ENCODE assay signal across 8 cellular contexts in genomic region chr16:89093602-89094251, GRCh38. TPM values are rescaled to one million over a fixed set of nuclear protein-coding genes. Genes with fewer than 3 reads are reported as not detected.
A peak's percentile ranks its signal among the peaks of the same experiment; 100 is the strongest.
DNase-seq lines count a peak whose midpoint lies in the region; ATAC-seq and TF ChIP-seq lines count a peak whose summit lies in the region.

ACSF3 (plus strand) TSS chr16:89093852; CDS start chr16:89100682, 6,830 bp downstream.

- DNase-seq in AG09319 (ENCODE audit: extremely low read depth, low read depth) (peak; percentile 5), LNCaP clone FGC (ENCODE audit: low read depth) (no peak), coronary artery (ENCODE audit: low spot score) (no peak), left lobe of liver (ENCODE audit: low spot score) (peak; percentile 70), NCI-H1694 (lab: John Stamatoyannopoulos, UW) (no peak)
- peak; percentile 57 to 67 for DNase-seq in activated CD4-positive, alpha-beta T cell treated with anti-CD3 and anti-CD28 coated beads for 4 hours
- DNase-seq in stimulated activated CD4-positive, alpha-beta T cell treated with anti-CD3 and anti-CD28 coated beads, Interleukin-1b, Interleukin-23, amount 100 ng/mL, for 48 hours = peak; percentile 69

- H3K4me3 ChIP-seq in LNCaP clone FGC (ENCODE audit: low read depth, low read length) = peak within 1 kb of the TSS; percentile 95
- H3K4me3 ChIP-seq in coronary artery = peak within 1 kb of the TSS; percentile 86

- TF ChIP-seq CTCF in AG09319 (IDR thresholded peaks at IDR 0.05; ENCODE audit: low read depth, low read length) (no peak), LNCaP clone FGC (IDR thresholded peaks at IDR 0.05; ENCODE audit: control insufficient read depth, extremely low read depth, insufficient read depth) (no peak), coronary artery (IDR thresholded peaks at IDR 0.05) (no peak)

- peak within 1 kb of the TSS; percentile 58 to 78 for H3K27ac ChIP-seq in coronary artery

- ATAC-seq in GM19035 (IDR thresholded peaks at IDR 0.05; ENCODE audit: unreplicated experiment) = peak; percentile 59
- peak; percentile 93 for ATAC-seq in left lobe of liver

RNA-seq across cellular contexts. Expression of gene ACSF3, which starts in this region (rescaled TPM):
- 25.5 TPM for total RNA-seq in left lobe of liver

Comparison
In these comparisons a context has a peak if more than half of its experiments do, and no peak if none do; other contexts are left out.
1. DNase-seq: peak in AG09319 (single experiment), activated CD4-positive, alpha-beta T cell treated with anti-CD3 and anti-CD28 coated beads for 4 hours (2 of 2), left lobe of liver (single experiment) and stimulated activated CD4-positive, alpha-beta T cell treated with anti-CD3 and anti-CD28 coated beads, Interleukin-1b, Interleukin-23, amount 100 ng/mL, for 48 hours (single experiment); none in LNCaP clone FGC (single experiment), coronary artery (single experiment) and NCI-H1694 (single experiment).